Comparison of ENCODE assay signal across 13 cellular contexts in genomic region chr17:62718420-62718819, GRCh38.
DNase-seq lines count a peak whose midpoint lies in the region; ATAC-seq and TF ChIP-seq lines count a peak whose summit lies in the region.
"Had no signal": no experiment of that assay in that cellular context is flagged by ENCODE, and none has a peak within 500 bp of the region (broad histone marks: within the 10 kb centered on the region; RNA-seq: fewer than 3 reads in every experiment).

No MANE protein-coding gene starts in this region.

- TF ChIP-seq CTCF in C4-2B (conservative IDR thresholded peaks at IDR 0.05) (no peak), kidney epithelial cell (IDR thresholded peaks at IDR 0.05; ENCODE audit: insufficient read depth, low read length, poor library complexity, severe bottlenecking) (no peak), chondrocyte (IDR thresholded peaks at IDR 0.05) (no peak)

- DNase-seq in ELF-1 (ENCODE audit: low read depth, low spot score): peak; percentile 66
- DNase-seq in activated T-cell treated with anti-CD3 and anti-CD28 coated beads, Interleukin-2, amount 50 U/mL, for 72 hours: peak; percentile 26 to 50
- peak; percentile 75 for DNase-seq in kidney epithelial cell (ENCODE audit: low read depth)
- no peak for DNase-seq in chondrocyte (ENCODE audit: low spot score)
- no peak for DNase-seq in C1 segment of cervical spinal cord (lab: John Stamatoyannopoulos, UW)
- no peak for DNase-seq in NK-92 (lab: John Stamatoyannopoulos, UW; ENCODE audit: unreplicated experiment)
- DNase-seq in NCI-H2107 treated with DMSO at 0.1 percent for 48 hours (lab: John Stamatoyannopoulos, UW; ENCODE audit: unreplicated experiment): no peak
- DNase-seq: activated naive CD8-positive, alpha-beta T cell treated with anti-CD3 and anti-CD28 coated beads, Interleukin-2, amount 10 ng/mL, durations not matched to agents 7 days and 5 days; DMS79 treated with DMSO at 0.1 percent for 48 hours; MG63; midbrain had no signal

- H3K4me3 ChIP-seq in kidney epithelial cell (ENCODE audit: low read depth, low read length): no peak overlapping the region
- H3K4me3 ChIP-seq: MG63, testis had no signal

- peaks cover 16% of the 10 kb centered on the region for H3K4me1 Mint-ChIP-seq in activated T-cell treated with anti-CD3 and anti-CD28 coated beads, Interleukin-2, amount 50 U/mL, for 72 hours (ENCODE audit: low read depth)
- peaks cover 5% of the 10 kb centered on the region for H3K4me1 Mint-ChIP-seq in chondrocyte (ENCODE audit: low read depth)
- H3K4me1 Mint-ChIP-seq: activated naive CD8-positive, alpha-beta T cell treated with anti-CD3 and anti-CD28 coated beads, Interleukin-2, amount 10 ng/mL, durations not matched to agents 7 days and 5 days had no signal

- ATAC-seq in activated T-cell treated with anti-CD3 and anti-CD28 coated beads, Interleukin-2, amount 50 U/mL, for 72 hours (replicated peaks in 1 of 2): peak; percentile 86 to 88

- no peaks in the 10 kb centered on the region for H3K9me3 Mint-ChIP-seq in activated T-cell treated with anti-CD3 and anti-CD28 coated beads, Interleukin-2, amount 50 U/mL, for 72 hours
- H3K9me3 Mint-ChIP-seq in chondrocyte (ENCODE audit: low read depth): peaks cover 9% of the 10 kb centered on the region
- H3K9me3 Mint-ChIP-seq: activated naive CD8-positive, alpha-beta T cell treated with anti-CD3 and anti-CD28 coated beads, Interleukin-2, amount 10 ng/mL, durations not matched to agents 7 days and 5 days had no signal

- peak overlapping the region; percentile 7; the same call in 1 of the 2 replicates for H3K27ac ChIP-seq in C4-2B
- H3K27ac ChIP-seq: testis had no signal

- peaks cover 68% of the 10 kb centered on the region for H3K27me3 Mint-ChIP-seq in activated T-cell treated with anti-CD3 and anti-CD28 coated beads, Interleukin-2, amount 50 U/mL, for 72 hours (ENCODE audit: low read depth)
- no peaks in the 10 kb centered on the region for H3K27me3 Mint-ChIP-seq in chondrocyte (ENCODE audit: low read depth)

- H3K36me3 Mint-ChIP-seq in activated T-cell treated with anti-CD3 and anti-CD28 coated beads, Interleukin-2, amount 50 U/mL, for 72 hours (ENCODE audit: insufficient read depth in 2 of 2): peaks cover 6 to 7% of the 10 kb centered on the region in 2 donors
- H3K36me3 Mint-ChIP-seq in chondrocyte (ENCODE audit: low read depth): peaks cover 2% of the 10 kb centered on the region
- H3K36me3 Mint-ChIP-seq: activated naive CD8-positive, alpha-beta T cell treated with anti-CD3 and anti-CD28 coated beads, Interleukin-2, amount 10 ng/mL, durations not matched to agents 7 days and 5 days had no signal

- H3K27ac Mint-ChIP-seq in activated T-cell treated with anti-CD3 and anti-CD28 coated beads, Interleukin-2, amount 50 U/mL, for 72 hours: no peak overlapping the region
- no peak overlapping the region for H3K27ac Mint-ChIP-seq in chondrocyte (ENCODE audit: unreplicated experiment)
- H3K27ac Mint-ChIP-seq: activated naive CD8-positive, alpha-beta T cell treated with anti-CD3 and anti-CD28 coated beads, Interleukin-2, amount 10 ng/mL, durations not matched to agents 7 days and 5 days had no signal

- no peaks in the 10 kb centered on the region for H3K36me3 ChIP-seq in kidney epithelial cell (ENCODE audit: control insufficient read depth, insufficient read depth, low read length)
- H3K36me3 ChIP-seq: MG63 had no signal

- peak overlapping the region in 1 of 2 donors; percentile 6 for H3K4me3 Mint-ChIP-seq in activated T-cell treated with anti-CD3 and anti-CD28 coated beads, Interleukin-2, amount 50 U/mL, for 72 hours
- H3K4me3 Mint-ChIP-seq in chondrocyte (ENCODE audit: unreplicated experiment): no peak overlapping the region
- H3K4me3 Mint-ChIP-seq: activated naive CD8-positive, alpha-beta T cell treated with anti-CD3 and anti-CD28 coated beads, Interleukin-2, amount 10 ng/mL, durations not matched to agents 7 days and 5 days had no signal

- H3K27me3 ChIP-seq in kidney epithelial cell (ENCODE audit: control insufficient read depth, insufficient read depth, low read length): no peaks in the 10 kb centered on the region
- H3K27me3 ChIP-seq: MG63, testis had no signal

Comparison
In these comparisons a context has a peak if more than half of its experiments do, and no peak if none do; other contexts are left out.
1. DNase-seq: peak in ELF-1 (single experiment), activated T-cell treated with anti-CD3 and anti-CD28 coated beads, Interleukin-2, amount 50 U/mL, for 72 hours (2 of 2) and kidney epithelial cell (single experiment); none in chondrocyte (single experiment), C1 segment of cervical spinal cord (0 of 14), NK-92 (single experiment) and NCI-H2107 treated with DMSO at 0.1 percent for 48 hours (single experiment).